ENCODE assay signal across 1 cellular context in the genomic region with DNA sequence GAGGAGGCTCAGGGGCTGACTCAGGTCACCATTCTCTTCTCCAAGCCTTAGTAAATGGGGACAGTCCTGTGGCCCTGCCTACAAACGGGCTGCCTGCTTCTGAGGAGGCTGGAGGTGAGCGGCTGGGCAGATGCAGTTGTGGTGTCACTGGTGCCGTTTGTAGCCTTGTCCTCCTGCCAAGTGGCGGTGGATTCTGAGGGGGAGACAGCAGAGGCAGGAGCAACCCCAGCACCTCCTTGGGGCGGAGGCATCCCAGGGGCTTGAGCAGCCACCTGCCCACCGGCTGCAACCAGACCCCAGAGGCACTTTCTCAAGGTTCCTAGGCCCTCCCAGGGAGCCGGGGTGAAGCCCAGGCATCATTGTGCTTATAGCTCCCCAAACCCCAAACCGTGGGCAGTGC.
TF ChIP-seq lines count a peak whose summit lies in the region.

No MANE protein-coding gene starts in this region.

TF ChIP-seq in H1, 55 proteins besides CTCF, POLR2A, EP300 and RAD21 (continued from another document):
- TF ChIP-seq RFX5 (IDR thresholded peaks at IDR 0.05; ENCODE audit: borderline replicate concordance, low read depth, low read length) (no peak), JUND (IDR thresholded peaks at IDR 0.05; ENCODE audit: low read length) (no peak), GTF2F1 (IDR thresholded peaks at IDR 0.05; ENCODE audit: borderline replicate concordance, low read depth, low read length) (no peak), TCF12 (IDR thresholded peaks at IDR 0.05; ENCODE audit: low read depth, low read length) (no peak), CTBP2 (IDR thresholded peaks at IDR 0.05; ENCODE audit: borderline replicate concordance, insufficient read depth, insufficient read length, low read length) (no peak), RXRA (IDR thresholded peaks at IDR 0.05; ENCODE audit: insufficient read depth, low read depth, low read length) (no peak), SIX5 (IDR thresholded peaks at IDR 0.05; ENCODE audit: low read depth, low read length) (no peak)
- TF ChIP-seq, protein P1, sequence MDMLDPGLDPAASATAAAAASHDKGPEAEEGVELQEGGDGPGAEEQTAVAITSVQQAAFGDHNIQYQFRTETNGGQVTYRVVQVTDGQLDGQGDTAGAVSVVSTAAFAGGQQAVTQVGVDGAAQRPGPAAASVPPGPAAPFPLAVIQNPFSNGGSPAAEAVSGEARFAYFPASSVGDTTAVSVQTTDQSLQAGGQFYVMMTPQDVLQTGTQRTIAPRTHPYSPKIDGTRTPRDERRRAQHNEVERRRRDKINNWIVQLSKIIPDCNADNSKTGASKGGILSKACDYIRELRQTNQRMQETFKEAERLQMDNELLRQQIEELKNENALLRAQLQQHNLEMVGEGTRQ (IDR thresholded peaks at IDR 0.05; ENCODE audit: low read length): no peak
- TF ChIP-seq, protein P2, sequence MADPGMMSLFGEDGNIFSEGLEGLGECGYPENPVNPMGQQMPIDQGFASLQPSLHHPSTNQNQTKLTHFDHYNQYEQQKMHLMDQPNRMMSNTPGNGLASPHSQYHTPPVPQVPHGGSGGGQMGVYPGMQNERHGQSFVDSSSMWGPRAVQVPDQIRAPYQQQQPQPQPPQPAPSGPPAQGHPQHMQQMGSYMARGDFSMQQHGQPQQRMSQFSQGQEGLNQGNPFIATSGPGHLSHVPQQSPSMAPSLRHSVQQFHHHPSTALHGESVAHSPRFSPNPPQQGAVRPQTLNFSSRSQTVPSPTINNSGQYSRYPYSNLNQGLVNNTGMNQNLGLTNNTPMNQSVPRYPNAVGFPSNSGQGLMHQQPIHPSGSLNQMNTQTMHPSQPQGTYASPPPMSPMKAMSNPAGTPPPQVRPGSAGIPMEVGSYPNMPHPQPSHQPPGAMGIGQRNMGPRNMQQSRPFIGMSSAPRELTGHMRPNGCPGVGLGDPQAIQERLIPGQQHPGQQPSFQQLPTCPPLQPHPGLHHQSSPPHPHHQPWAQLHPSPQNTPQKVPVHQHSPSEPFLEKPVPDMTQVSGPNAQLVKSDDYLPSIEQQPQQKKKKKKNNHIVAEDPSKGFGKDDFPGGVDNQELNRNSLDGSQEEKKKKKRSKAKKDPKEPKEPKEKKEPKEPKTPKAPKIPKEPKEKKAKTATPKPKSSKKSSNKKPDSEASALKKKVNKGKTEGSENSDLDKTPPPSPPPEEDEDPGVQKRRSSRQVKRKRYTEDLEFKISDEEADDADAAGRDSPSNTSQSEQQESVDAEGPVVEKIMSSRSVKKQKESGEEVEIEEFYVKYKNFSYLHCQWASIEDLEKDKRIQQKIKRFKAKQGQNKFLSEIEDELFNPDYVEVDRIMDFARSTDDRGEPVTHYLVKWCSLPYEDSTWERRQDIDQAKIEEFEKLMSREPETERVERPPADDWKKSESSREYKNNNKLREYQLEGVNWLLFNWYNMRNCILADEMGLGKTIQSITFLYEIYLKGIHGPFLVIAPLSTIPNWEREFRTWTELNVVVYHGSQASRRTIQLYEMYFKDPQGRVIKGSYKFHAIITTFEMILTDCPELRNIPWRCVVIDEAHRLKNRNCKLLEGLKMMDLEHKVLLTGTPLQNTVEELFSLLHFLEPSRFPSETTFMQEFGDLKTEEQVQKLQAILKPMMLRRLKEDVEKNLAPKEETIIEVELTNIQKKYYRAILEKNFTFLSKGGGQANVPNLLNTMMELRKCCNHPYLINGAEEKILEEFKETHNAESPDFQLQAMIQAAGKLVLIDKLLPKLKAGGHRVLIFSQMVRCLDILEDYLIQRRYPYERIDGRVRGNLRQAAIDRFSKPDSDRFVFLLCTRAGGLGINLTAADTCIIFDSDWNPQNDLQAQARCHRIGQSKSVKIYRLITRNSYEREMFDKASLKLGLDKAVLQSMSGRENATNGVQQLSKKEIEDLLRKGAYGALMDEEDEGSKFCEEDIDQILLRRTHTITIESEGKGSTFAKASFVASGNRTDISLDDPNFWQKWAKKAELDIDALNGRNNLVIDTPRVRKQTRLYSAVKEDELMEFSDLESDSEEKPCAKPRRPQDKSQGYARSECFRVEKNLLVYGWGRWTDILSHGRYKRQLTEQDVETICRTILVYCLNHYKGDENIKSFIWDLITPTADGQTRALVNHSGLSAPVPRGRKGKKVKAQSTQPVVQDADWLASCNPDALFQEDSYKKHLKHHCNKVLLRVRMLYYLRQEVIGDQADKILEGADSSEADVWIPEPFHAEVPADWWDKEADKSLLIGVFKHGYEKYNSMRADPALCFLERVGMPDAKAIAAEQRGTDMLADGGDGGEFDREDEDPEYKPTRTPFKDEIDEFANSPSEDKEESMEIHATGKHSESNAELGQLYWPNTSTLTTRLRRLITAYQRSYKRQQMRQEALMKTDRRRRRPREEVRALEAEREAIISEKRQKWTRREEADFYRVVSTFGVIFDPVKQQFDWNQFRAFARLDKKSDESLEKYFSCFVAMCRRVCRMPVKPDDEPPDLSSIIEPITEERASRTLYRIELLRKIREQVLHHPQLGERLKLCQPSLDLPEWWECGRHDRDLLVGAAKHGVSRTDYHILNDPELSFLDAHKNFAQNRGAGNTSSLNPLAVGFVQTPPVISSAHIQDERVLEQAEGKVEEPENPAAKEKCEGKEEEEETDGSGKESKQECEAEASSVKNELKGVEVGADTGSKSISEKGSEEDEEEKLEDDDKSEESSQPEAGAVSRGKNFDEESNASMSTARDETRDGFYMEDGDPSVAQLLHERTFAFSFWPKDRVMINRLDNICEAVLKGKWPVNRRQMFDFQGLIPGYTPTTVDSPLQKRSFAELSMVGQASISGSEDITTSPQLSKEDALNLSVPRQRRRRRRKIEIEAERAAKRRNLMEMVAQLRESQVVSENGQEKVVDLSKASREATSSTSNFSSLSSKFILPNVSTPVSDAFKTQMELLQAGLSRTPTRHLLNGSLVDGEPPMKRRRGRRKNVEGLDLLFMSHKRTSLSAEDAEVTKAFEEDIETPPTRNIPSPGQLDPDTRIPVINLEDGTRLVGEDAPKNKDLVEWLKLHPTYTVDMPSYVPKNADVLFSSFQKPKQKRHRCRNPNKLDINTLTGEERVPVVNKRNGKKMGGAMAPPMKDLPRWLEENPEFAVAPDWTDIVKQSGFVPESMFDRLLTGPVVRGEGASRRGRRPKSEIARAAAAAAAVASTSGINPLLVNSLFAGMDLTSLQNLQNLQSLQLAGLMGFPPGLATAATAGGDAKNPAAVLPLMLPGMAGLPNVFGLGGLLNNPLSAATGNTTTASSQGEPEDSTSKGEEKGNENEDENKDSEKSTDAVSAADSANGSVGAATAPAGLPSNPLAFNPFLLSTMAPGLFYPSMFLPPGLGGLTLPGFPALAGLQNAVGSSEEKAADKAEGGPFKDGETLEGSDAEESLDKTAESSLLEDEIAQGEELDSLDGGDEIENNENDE (IDR thresholded peaks at IDR 0.05; ENCODE audit: insufficient replicate concordance, low read length): no peak
- TF ChIP-seq, protein P3, sequence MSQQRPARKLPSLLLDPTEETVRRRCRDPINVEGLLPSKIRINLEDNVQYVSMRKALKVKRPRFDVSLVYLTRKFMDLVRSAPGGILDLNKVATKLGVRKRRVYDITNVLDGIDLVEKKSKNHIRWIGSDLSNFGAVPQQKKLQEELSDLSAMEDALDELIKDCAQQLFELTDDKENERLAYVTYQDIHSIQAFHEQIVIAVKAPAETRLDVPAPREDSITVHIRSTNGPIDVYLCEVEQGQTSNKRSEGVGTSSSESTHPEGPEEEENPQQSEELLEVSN (IDR thresholded peaks at IDR 0.05): no peak
